9 cellular contexts compared by ENCODE assay signal in genomic region chr12:2290516-2291065, GRCh38.
"Had no signal": no experiment of that assay in that cellular context is flagged by ENCODE, and none has a peak within 500 bp of the region (broad histone marks: within the 10 kb centered on the region; RNA-seq: fewer than 3 reads in every experiment).

No MANE protein-coding gene starts in this region.

- H3K36me3 ChIP-seq: prostate gland, right lobe of liver, tibial nerve had no signal

- ATAC-seq: activated naive CD8-positive, alpha-beta T cell treated with anti-CD3 and anti-CD28 coated beads, Interleukin-2, amount 50 U/mL, for 24 hours; left ventricle myocardium superior had no signal

- H3K27ac ChIP-seq: prostate gland, right lobe of liver, tibial nerve had no signal

- H3K9me3 ChIP-seq: prostate gland, right lobe of liver, tibial nerve had no signal

- H3K4me3 ChIP-seq: prostate gland, right lobe of liver, tibial nerve had no signal

- DNase-seq: activated B cell treated with CpG ODN at 0.5 μM for 24 hours; effector CD4-positive, alpha-beta T cell; hippocampal formation; left ventricle myocardium superior; occipital lobe; right lobe of liver had no signal

- H3K27me3 ChIP-seq: right lobe of liver, tibial nerve had no signal

- H3K4me1 ChIP-seq: right lobe of liver had no signal
